30 cellular contexts compared by ENCODE assay signal in the genomic region with DNA sequence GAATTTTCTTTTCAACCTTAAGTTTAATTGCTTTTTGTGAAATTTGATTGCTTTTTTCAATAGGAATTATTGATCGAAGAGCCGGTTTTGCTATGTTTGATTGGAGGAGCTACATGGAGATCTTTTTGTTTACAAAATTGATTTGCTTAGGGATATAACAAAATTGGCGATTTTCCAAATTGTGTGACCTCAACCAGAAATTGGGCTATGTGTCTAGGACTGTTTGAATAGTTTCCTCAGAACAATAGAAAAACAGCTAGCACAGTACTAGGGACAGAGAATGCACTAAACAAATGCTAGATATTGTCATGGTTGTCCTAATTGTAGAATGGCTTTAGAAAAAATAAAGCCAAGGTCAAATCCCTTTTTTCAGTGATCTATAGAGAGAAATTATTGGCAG. TPM values are rescaled to one million over a fixed set of nuclear protein-coding genes. Genes with fewer than 3 reads are reported as not detected.
"Had no signal": no experiment of that assay in that cellular context is flagged by ENCODE, and none has a peak within 500 bp of the region (broad histone marks: within the 10 kb centered on the region; RNA-seq: fewer than 3 reads in every experiment).

No MANE protein-coding gene starts in this region.

- H3K36me3 Mint-ChIP-seq: memory B cell; naive thymus-derived CD4-positive, alpha-beta T cell; neural progenitor cell had no signal

- H3K9me3 Mint-ChIP-seq: dendritic cell treated with granulocyte-macrophage colony-stimulating factor and Interleukin-4, amounts not matched to agents 40 ng/mL and 50 ng/mL, for 4 days; endodermal cell; memory B cell; naive thymus-derived CD4-positive, alpha-beta T cell; nephron; neural progenitor cell; stimulated activated naive CD8-positive, alpha-beta T cell treated with anti-CD3 and anti-CD28 coated beads, Interleukin-15, amount 100 ng/mL, for 72 hours had no signal

- H3K36me3 ChIP-seq: gastrocnemius medialis, neural progenitor cell, prostate gland, right atrium auricular region, suprapubic skin, transverse colon, upper lobe of right lung had no signal

- H2AFZ ChIP-seq: neural progenitor cell had no signal

- H3K4me3 ChIP-seq: gastrocnemius medialis, lung, mucosa of descending colon, neural progenitor cell, prostate gland, right atrium auricular region, smooth muscle cell, suprapubic skin, transverse colon, upper lobe of right lung, uterus had no signal

- DNase-seq: effector CD8-positive, alpha-beta T cell; foreskin fibroblast; gastrocnemius medialis; head of caudate nucleus; mucosa of descending colon; naive thymus-derived CD4-positive, alpha-beta T cell; stimulated activated CD4-positive, alpha-beta T cell treated with anti-CD3 and anti-CD28 coated beads, Interleukin-12 subunit alpha, Interleukin-12 subunit beta, amount 100 ng/mL, for 4 hours; stimulated activated CD4-positive, alpha-beta T cell treated with anti-CD3 and anti-CD28 coated beads, Interleukin-1b, Interleukin-23, amount 100 ng/mL, for 48 hours; stimulated activated CD4-positive, alpha-beta T cell treated with anti-CD3 and anti-CD28 coated beads, Interleukin-4, amount 100 ng/mL, for 1 hour; stimulated activated CD8-positive, alpha-beta memory T cell treated with anti-CD3 and anti-CD28 coated beads, Interleukin-4, amount 100 ng/mL, for 48 hours; stimulated activated naive CD4-positive, alpha-beta T cell; stimulated activated naive CD8-positive, alpha-beta T cell treated with anti-CD3 and anti-CD28 coated beads, Interleukin-15, amount 100 ng/mL, for 72 hours; transverse colon; upper lobe of right lung; uterus had no signal

- H3K4me1 Mint-ChIP-seq: memory B cell; naive thymus-derived CD4-positive, alpha-beta T cell; stimulated activated naive CD8-positive, alpha-beta T cell treated with anti-CD3 and anti-CD28 coated beads, Interleukin-15, amount 100 ng/mL, for 72 hours had no signal

- H3K9me3 ChIP-seq: gastrocnemius medialis, mucosa of descending colon, prostate gland, right atrium auricular region, suprapubic skin, transverse colon, upper lobe of right lung, uterus had no signal

- H3K27ac Mint-ChIP-seq: dendritic cell treated with granulocyte-macrophage colony-stimulating factor and Interleukin-4, amounts not matched to agents 40 ng/mL and 50 ng/mL, for 4 days; endodermal cell; memory B cell; naive thymus-derived CD4-positive, alpha-beta T cell; neural progenitor cell; stimulated activated naive CD8-positive, alpha-beta T cell treated with anti-CD3 and anti-CD28 coated beads, Interleukin-15, amount 100 ng/mL, for 72 hours had no signal

- H3K27me3 ChIP-seq: neural progenitor cell, right atrium auricular region, transverse colon, uterus had no signal

- H3K4me2 ChIP-seq: neural progenitor cell, smooth muscle cell had no signal

- H3K4me1 ChIP-seq: gastrocnemius medialis, prostate gland, right atrium auricular region, suprapubic skin, upper lobe of right lung, uterus had no signal

- H3K4me3 Mint-ChIP-seq: dendritic cell treated with granulocyte-macrophage colony-stimulating factor and Interleukin-4, amounts not matched to agents 40 ng/mL and 50 ng/mL, for 4 days; endodermal cell; memory B cell; naive thymus-derived CD4-positive, alpha-beta T cell; nephron; neural progenitor cell; stimulated activated naive CD8-positive, alpha-beta T cell treated with anti-CD3 and anti-CD28 coated beads, Interleukin-15, amount 100 ng/mL, for 72 hours had no signal

- H3K27ac ChIP-seq: epithelial cell of prostate, gastrocnemius medialis, neural progenitor cell, prostate gland, right atrium auricular region, suprapubic skin, transverse colon, upper lobe of right lung, uterus had no signal

- ATAC-seq: esophagus mucosa; gastrocnemius medialis; mucosa of descending colon; naive thymus-derived CD4-positive, alpha-beta T cell; sciatic nerve; stimulated activated naive CD8-positive, alpha-beta T cell treated with anti-CD3 and anti-CD28 coated beads, Interleukin-15, amount 100 ng/mL, for 72 hours had no signal

- H3K9ac ChIP-seq: neural progenitor cell had no signal

RNA-seq across cellular contexts. Expression of gene SLC17A8, which starts 2.4 kb away (rescaled TPM):
- total RNA-seq: esophagus mucosa; glomerular endothelial cell; naive thymus-derived CD4-positive, alpha-beta T cell; osteocyte; prostate gland; right atrium auricular region; sciatic nerve; smooth muscle cell had no signal
